ENCODE assay signal across 6 cellular contexts in the genomic region with DNA sequence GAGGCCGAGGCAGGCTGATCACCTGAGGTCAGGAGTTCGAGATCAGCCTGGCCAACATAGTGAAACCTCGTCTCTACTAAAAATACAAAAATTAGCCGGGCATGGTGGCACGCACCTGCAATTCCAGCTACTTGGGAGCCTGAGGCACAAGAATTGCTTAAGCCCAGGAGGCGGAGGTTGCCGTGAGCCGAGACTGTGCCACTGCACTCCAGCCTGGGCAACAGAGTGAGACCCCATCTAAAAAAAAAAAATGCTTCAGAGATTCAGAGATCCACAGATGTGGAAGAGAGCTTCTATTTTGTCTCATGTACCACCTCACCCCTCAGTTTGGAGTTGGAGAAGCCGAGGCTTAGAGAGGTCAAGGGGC. TPM values are rescaled to one million over a fixed set of nuclear protein-coding genes. Genes with fewer than 3 reads are reported as not detected.
DNase-seq lines count a peak whose midpoint lies in the region; ATAC-seq, FAIRE-seq and TF ChIP-seq lines count a peak whose summit lies in the region.
"Not testable (repeated sequence)": the region's sequence is repeated elsewhere in the genome, so short reads cannot be mapped to it uniquely, and the experiment has no call there.

No MANE protein-coding gene starts in this region.

- TF ChIP-seq CTCF in GM06990 (IDR thresholded peaks at IDR 0.05; ENCODE audit: insufficient read depth, low read length, poor library complexity, severe bottlenecking); SK-N-SH (IDR thresholded peaks at IDR 0.05); astrocyte (IDR thresholded peaks at IDR 0.05; ENCODE audit: insufficient read depth, low read depth, low read length); gastroesophageal sphincter (IDR thresholded peaks at IDR 0.05); thyroid gland (IDR thresholded peaks at IDR 0.05): not testable (repeated sequence)

- H3K9me3 ChIP-seq in SK-N-SH; astrocyte (ENCODE audit: insufficient read depth, low read depth, low read length); gastroesophageal sphincter; thyroid gland: not testable (repeated sequence)

- peak overlapping the region; percentile 85; the same call in 1 of the 2 replicates for H3K9ac ChIP-seq in SK-N-SH
- peak overlapping the region; percentile 81 for H3K9ac ChIP-seq in astrocyte (ENCODE audit: low read length)

- CTCF ChIA-PET in SK-N-SH (lab: Yijun Ruan, JAX), result interaction anchor here (0.5 to 2.6 kb wide), 22 partner anchors 9 to 97 kb away, joined by 3 to 16 read pairs (median 4); partner anchors contain the start of genes ALDH16A1, RPL13A and RPS11

- not testable (repeated sequence) for ATAC-seq in gastroesophageal sphincter; natural killer cell treated with Interleukin-12 subunit alpha and Interleukin-12 subunit beta and Interleukin-15 and Interleukin-18, amount 100 ng/mL, for 72 hours

- not testable (repeated sequence) for H3K9me2 ChIP-seq in SK-N-SH

- H3K4me3 Mint-ChIP-seq in astrocyte (ENCODE audit: unreplicated experiment), result not testable (repeated sequence)
- peak overlapping the region; percentile 89 for H3K4me3 Mint-ChIP-seq in natural killer cell treated with Interleukin-12 subunit alpha and Interleukin-12 subunit beta and Interleukin-15 and Interleukin-18, amount 100 ng/mL, for 72 hours

- FAIRE-seq in astrocyte (lab: Jason Lieb, UNC), result not testable (repeated sequence)

- H2AFZ ChIP-seq in SK-N-SH (ENCODE audit: low read depth), result peak overlapping the region; percentile 94; the same call in 1 of the 2 replicates
- peak overlapping the region; percentile 59 for H2AFZ ChIP-seq in astrocyte (ENCODE audit: low read depth, low read length)

- not testable (repeated sequence) for H3K79me2 ChIP-seq in SK-N-SH (ENCODE audit: insufficient read depth); astrocyte (ENCODE audit: insufficient read depth, low read length)

- DNase-seq in GM06990 (ENCODE audit: extremely low read depth, insufficient read length); SK-N-SH; astrocyte (ENCODE audit: low read depth); natural killer cell treated with Interleukin-12 subunit alpha and Interleukin-12 subunit beta and Interleukin-15 and Interleukin-18, amount 100 ng/mL, for 72 hours (ENCODE audit: low spot score); thyroid gland: not testable (repeated sequence)

- H3K4me1 ChIP-seq in SK-N-SH (ENCODE audit: control insufficient read depth in 1 of 2, insufficient read depth in 2 of 2, low read depth in 1 of 2, low read length in 1 of 2); astrocyte (ENCODE audit: insufficient read depth, low read length); thyroid gland: not testable (repeated sequence)
- H3K4me1 ChIP-seq in gastroesophageal sphincter, result peaks cover 0 to 57% (median 20%) of the 10 kb centered on the region in 3 donors

- peak overlapping the region; percentile 73 for H3K4me3 ChIP-seq in GM06990 (replicated peaks; ENCODE audit: low read depth, low read length)
- peak overlapping the region; percentile 46 to 84 for H3K4me3 ChIP-seq in SK-N-SH (ENCODE audit: low read depth in 2 of 2, low read length in 1 of 2)
- H3K4me3 ChIP-seq in astrocyte (ENCODE audit: insufficient read depth, low read depth, low read length), result peak overlapping the region; percentile 37
- peak overlapping the region; percentile 72 to 85 for H3K4me3 ChIP-seq in gastroesophageal sphincter
- peak overlapping the region in 1 of 3 donors; percentile 62 for H3K4me3 ChIP-seq in thyroid gland (replicated peaks in 1 of 3)

- not testable (repeated sequence) for TF ChIP-seq POLR2A in gastroesophageal sphincter (IDR thresholded peaks at IDR 0.05); thyroid gland (IDR thresholded peaks at IDR 0.05)

- H3K27me3 Mint-ChIP-seq in astrocyte (ENCODE audit: low read depth, unreplicated experiment), result peaks cover 28% of the 10 kb centered on the region
- H3K27me3 Mint-ChIP-seq in natural killer cell treated with Interleukin-12 subunit alpha and Interleukin-12 subunit beta and Interleukin-15 and Interleukin-18, amount 100 ng/mL, for 72 hours, result not testable (repeated sequence)

- H3K4me2 ChIP-seq in SK-N-SH, result peak overlapping the region; percentile 85
- H3K4me2 ChIP-seq in astrocyte (ENCODE audit: low read length), result peak overlapping the region; percentile 90

- H3F3A ChIP-seq in SK-N-SH (replicated peaks; ENCODE audit: insufficient read depth), result not testable (repeated sequence)

- TF ChIP-seq EP300 in SK-N-SH (IDR thresholded peaks at IDR 0.05; ENCODE audit: borderline replicate concordance in 1 of 2, low read depth in 1 of 2, low read length in 1 of 2); gastroesophageal sphincter (IDR thresholded peaks at IDR 0.05): not testable (repeated sequence)

- not testable (repeated sequence) for H3K27ac ChIP-seq in SK-N-SH (ENCODE audit: low read depth in 2 of 2, low read length in 1 of 2); astrocyte (ENCODE audit: low read depth, low read length)
- H3K27ac ChIP-seq in gastroesophageal sphincter (peak overlapping the region in 3 of 4 donors; percentile 86 to 90 (median 88)), thyroid gland (peak overlapping the region in 2 of 3 donors; percentile 69 to 90)

- not testable (repeated sequence) for H3K27me3 ChIP-seq in GM06990 (replicated peaks; ENCODE audit: control insufficient read depth, insufficient read depth, low read length); SK-N-SH (ENCODE audit: insufficient read depth); astrocyte (ENCODE audit: insufficient read depth, low read length); gastroesophageal sphincter; thyroid gland

- POLR2A ChIA-PET in SK-N-SH (lab: Yijun Ruan, JAX), result not testable (repeated sequence)

- H4K20me1 ChIP-seq in SK-N-SH (ENCODE audit: insufficient read depth); astrocyte (ENCODE audit: insufficient read depth, low read length): not testable (repeated sequence)

- WGBS in SK-N-SH (ENCODE audit: low lambda C conversion rate), result 83% methylated on average over 9 of the region's 9 CpGs
- 20 to 67% methylated on average over 2 to 7 of the region's 9 CpGs for WGBS in gastroesophageal sphincter (ENCODE audit: low coverage in 1 of 2), 2 donors
- 69 to 77% methylated on average over 6 to 9 of the region's 9 CpGs for WGBS in thyroid gland, 2 donors

- not testable (repeated sequence) for H3K36me3 ChIP-seq in GM06990 (ENCODE audit: control insufficient read depth, insufficient read depth, low read length); SK-N-SH (replicated peaks in 1 of 2; ENCODE audit: control insufficient read depth in 1 of 2, insufficient read depth in 2 of 2, low read length in 1 of 2); astrocyte (ENCODE audit: insufficient read depth, low read length); thyroid gland
- peaks cover 0 to 20% of the 10 kb centered on the region in 2 donors for H3K36me3 ChIP-seq in gastroesophageal sphincter

- not testable (repeated sequence) for H3K36me3 Mint-ChIP-seq in astrocyte (ENCODE audit: low read depth, unreplicated experiment); natural killer cell treated with Interleukin-12 subunit alpha and Interleukin-12 subunit beta and Interleukin-15 and Interleukin-18, amount 100 ng/mL, for 72 hours

- not testable (repeated sequence) for H3K9me3 Mint-ChIP-seq in astrocyte (ENCODE audit: unreplicated experiment); natural killer cell treated with Interleukin-12 subunit alpha and Interleukin-12 subunit beta and Interleukin-15 and Interleukin-18, amount 100 ng/mL, for 72 hours

- TF ChIP-seq RAD21 in SK-N-SH (IDR thresholded peaks at IDR 0.05; ENCODE audit: low read length), result not testable (repeated sequence)

- intact Hi-C loops in thyroid gland (cut with DNase I), result not testable (repeated sequence)

- not testable (repeated sequence) for H3K27ac Mint-ChIP-seq in astrocyte (ENCODE audit: unreplicated experiment)
- H3K27ac Mint-ChIP-seq in natural killer cell treated with Interleukin-12 subunit alpha and Interleukin-12 subunit beta and Interleukin-15 and Interleukin-18, amount 100 ng/mL, for 72 hours, result peak overlapping the region; percentile 91 to 99

- not testable (repeated sequence) for H3K4me1 Mint-ChIP-seq in astrocyte (ENCODE audit: low read depth, unreplicated experiment)
- peaks cover 42 to 53% of the 10 kb centered on the region in 2 donors for H3K4me1 Mint-ChIP-seq in natural killer cell treated with Interleukin-12 subunit alpha and Interleukin-12 subunit beta and Interleukin-15 and Interleukin-18, amount 100 ng/mL, for 72 hours (ENCODE audit: low read depth in 2 of 2)

RNA-seq across cellular contexts. Expression of gene FLT3LG, which starts 0.5 kb away (rescaled TPM):
- polyA plus RNA-seq in SK-N-SH (2012; rRNA removed), result 4.0 and 6.4 TPM in 2 replicates
- polyA plus RNA-seq in SK-N-SH (2012; cell fraction: cytosol; rRNA removed), result 2.0 and 3.1 TPM in 2 replicates
- 6.6 and 7.5 TPM in 2 replicates for polyA plus RNA-seq in SK-N-SH (2012; cell fraction: nucleus; rRNA removed)
- 0.38 TPM in 1 of 2 replicates, not detected in the other for total RNA-seq in astrocyte
- 10 to 100 TPM in 1 of 4 donors, 1 to 10 TPM in 3; 3.1 to 21.0 (median 7.6) TPM for total RNA-seq in gastroesophageal sphincter
- total RNA-seq in natural killer cell treated with Interleukin-12 subunit alpha and Interleukin-12 subunit beta and Interleukin-15 and Interleukin-18, amount 100 ng/mL, for 72 hours, result 10 to 100 TPM; 33.5 to 80.4 TPM
- 1 to 10 TPM; 2.8 to 7.3 (median 6.3) TPM for total RNA-seq in thyroid gland

RNA-seq across cellular contexts. Expression of gene RPL13A, which starts 13.9 kb away (rescaled TPM):
- polyA plus RNA-seq in SK-N-SH (2012; rRNA removed), result 2,604 and 2,748 TPM in 2 replicates
- 2,326 and 2,436 TPM in 2 replicates for polyA plus RNA-seq in SK-N-SH (2012; cell fraction: cytosol; rRNA removed)
- polyA plus RNA-seq in SK-N-SH (2012; cell fraction: nucleus; rRNA removed), result 1,109 and 1,392 TPM in 2 replicates
- 2,066 and 2,119 TPM in 2 replicates for total RNA-seq in astrocyte
- total RNA-seq in gastroesophageal sphincter, result 1,000 to 10,000 TPM; 1,269 to 3,399 (median 2,205) TPM
- 1,000 to 10,000 TPM; 1,861 to 2,042 TPM for total RNA-seq in natural killer cell treated with Interleukin-12 subunit alpha and Interleukin-12 subunit beta and Interleukin-15 and Interleukin-18, amount 100 ng/mL, for 72 hours
- 1,000 to 10,000 TPM; 1,542 to 2,853 (median 2,123) TPM for total RNA-seq in thyroid gland

RNA-seq across cellular contexts. Expression of gene ALDH16A1, which starts 20.5 kb away (rescaled TPM):
- polyA plus RNA-seq in SK-N-SH (2012; rRNA removed), result 13.6 and 15.7 TPM in 2 replicates
- 4.0 and 10.0 TPM in 2 replicates for polyA plus RNA-seq in SK-N-SH (2012; cell fraction: cytosol; rRNA removed)
- polyA plus RNA-seq in SK-N-SH (2012; cell fraction: nucleus; rRNA removed), result 44.6 and 65.5 TPM in 2 replicates
- total RNA-seq in astrocyte (13.0 and 19.2 TPM in 2 replicates), gastroesophageal sphincter (10 to 100 TPM; 11.8 to 34.4 (median 22.2) TPM), thyroid gland (10 to 100 TPM; 32.5 to 39.5 (median 34.2) TPM)
- total RNA-seq in natural killer cell treated with Interleukin-12 subunit alpha and Interleukin-12 subunit beta and Interleukin-15 and Interleukin-18, amount 100 ng/mL, for 72 hours, result 10 to 100 TPM; 29.0 to 65.2 TPM

RNA-seq across cellular contexts. Expression of gene PIH1D1, which starts 21.9 kb away (rescaled TPM):
- 145 and 157 TPM in 2 replicates for polyA plus RNA-seq in SK-N-SH (2012; rRNA removed)
- 112 and 120 TPM in 2 replicates for polyA plus RNA-seq in SK-N-SH (2012; cell fraction: cytosol; rRNA removed)
- 301 and 343 TPM in 2 replicates for polyA plus RNA-seq in SK-N-SH (2012; cell fraction: nucleus; rRNA removed)
- total RNA-seq in astrocyte (61.3 and 76.4 TPM in 2 replicates), gastroesophageal sphincter (10 to 100 TPM; 67.2 to 82.4 (median 72.5) TPM), thyroid gland (100 to 1,000 TPM in 2 of 4 donors, 10 to 100 TPM in 2; 69.7 to 125 (median 99.8) TPM)
- total RNA-seq in natural killer cell treated with Interleukin-12 subunit alpha and Interleukin-12 subunit beta and Interleukin-15 and Interleukin-18, amount 100 ng/mL, for 72 hours, result 100 to 1,000 TPM; 110 to 170 TPM

RNA-seq across cellular contexts. Expression of gene RPS11, which starts 22.8 kb away (rescaled TPM):
- 6,915 and 7,579 TPM in 2 replicates for polyA plus RNA-seq in SK-N-SH (2012; rRNA removed)
- polyA plus RNA-seq in SK-N-SH (2012; cell fraction: cytosol; rRNA removed), result 7,077 and 7,731 TPM in 2 replicates
- polyA plus RNA-seq in SK-N-SH (2012; cell fraction: nucleus; rRNA removed), result 2,096 and 3,427 TPM in 2 replicates
- 1,263 and 1,399 TPM in 2 replicates for total RNA-seq in astrocyte
- total RNA-seq in gastroesophageal sphincter, result 1,000 to 10,000 TPM; 2,443 to 5,156 (median 3,385) TPM
- total RNA-seq in natural killer cell treated with Interleukin-12 subunit alpha and Interleukin-12 subunit beta and Interleukin-15 and Interleukin-18, amount 100 ng/mL, for 72 hours, result 1,000 to 10,000 TPM; 1,165 to 1,334 TPM
- total RNA-seq in thyroid gland, result 1,000 to 10,000 TPM; 1,543 to 4,390 (median 2,518) TPM
